In the genomic region with DNA sequence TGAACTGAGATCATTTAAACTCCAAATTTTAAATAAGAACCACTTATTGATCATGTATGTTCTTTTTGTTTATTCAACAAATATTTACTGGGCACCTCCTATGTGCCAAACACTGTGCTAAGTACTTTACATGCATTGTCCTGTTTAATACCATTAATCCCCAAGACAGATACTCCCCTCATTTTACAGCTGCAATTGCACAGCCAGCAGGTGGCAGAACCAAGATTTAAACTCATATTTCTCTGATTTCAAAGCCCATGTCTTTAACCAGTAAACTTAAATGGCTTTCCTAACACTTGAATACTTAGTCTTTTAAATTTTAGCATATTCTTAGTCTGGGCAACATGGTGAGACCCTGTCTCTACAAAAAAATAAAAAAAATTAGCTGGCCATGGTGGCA, we compare ENCODE assay signal across 8 cellular contexts. TPM values are rescaled to one million over a fixed set of nuclear protein-coding genes. Genes with fewer than 3 reads are reported as not detected.
DNase-seq lines count a peak whose midpoint lies in the region; ATAC-seq and TF ChIP-seq lines count a peak whose summit lies in the region.

No MANE protein-coding gene starts in this region.

- no peak overlapping the region for H3K9ac ChIP-seq in neural progenitor cell

- H3K9me3 Mint-ChIP-seq in activated T-cell treated with anti-CD3 and anti-CD28 coated beads, Interleukin-2, amount 50 U/mL, for 24 hours: no peaks in the 10 kb centered on the region
- no peaks in the 10 kb centered on the region for H3K9me3 Mint-ChIP-seq in neural progenitor cell

- no peak overlapping the region for H3K27ac Mint-ChIP-seq in activated T-cell treated with anti-CD3 and anti-CD28 coated beads, Interleukin-2, amount 50 U/mL, for 24 hours
- no peak overlapping the region for H3K27ac Mint-ChIP-seq in neural progenitor cell

- no peaks in the 10 kb centered on the region for H4K20me1 ChIP-seq in neural progenitor cell (ENCODE audit: low read depth)

- peak; percentile 43 for TF ChIP-seq CTCF in neural progenitor cell (IDR thresholded peaks at IDR 0.05)

- H2AFZ ChIP-seq in neural progenitor cell (replicated peaks): no peak overlapping the region

- H3K4me1 Mint-ChIP-seq in activated T-cell treated with anti-CD3 and anti-CD28 coated beads, Interleukin-2, amount 50 U/mL, for 24 hours (ENCODE audit: low read depth): no peaks in the 10 kb centered on the region
- H3K4me1 Mint-ChIP-seq in neural progenitor cell: no peaks in the 10 kb centered on the region

- H3K27me3 ChIP-seq in neural progenitor cell: no peaks in the 10 kb centered on the region
- no peaks in the 10 kb centered on the region for H3K27me3 ChIP-seq in H7 (ENCODE audit: control insufficient read depth, insufficient read depth, low read length)

- no peaks in the 10 kb centered on the region for H3K9me3 ChIP-seq in neural progenitor cell (ENCODE audit: low read depth)

- no peaks in the 10 kb centered on the region for H3K4me1 ChIP-seq in neural progenitor cell

- H3K4me3 ChIP-seq in neural progenitor cell (no peak overlapping the region), H7 (ENCODE audit: insufficient read depth, low read depth, low read length) (no peak overlapping the region)

- H3K4me3 Mint-ChIP-seq in activated T-cell treated with anti-CD3 and anti-CD28 coated beads, Interleukin-2, amount 50 U/mL, for 24 hours: no peak overlapping the region
- H3K4me3 Mint-ChIP-seq in neural progenitor cell: no peak overlapping the region

- H3K27me3 Mint-ChIP-seq in activated T-cell treated with anti-CD3 and anti-CD28 coated beads, Interleukin-2, amount 50 U/mL, for 24 hours: no peaks in the 10 kb centered on the region
- no peaks in the 10 kb centered on the region for H3K27me3 Mint-ChIP-seq in neural progenitor cell (ENCODE audit: insufficient read depth, low read depth)

- DNase-seq in activated T-cell treated with anti-CD3 and anti-CD28 coated beads for 1 hour (ENCODE audit: low read depth): peak; percentile 3
- no peak for DNase-seq in activated T-cell treated with anti-CD3 and anti-CD28 coated beads, Interleukin-2, amount 50 U/mL, for 24 hours
- DNase-seq in NCI-H524 treated with DMSO at 0.1 percent for 48 hours (lab: John Stamatoyannopoulos, UW): peak; percentile 18
- peak; percentile 13 for DNase-seq in central memory CD4-positive, alpha-beta T cell
- DNase-seq in neural progenitor cell (ENCODE audit: low spot score): peak; percentile 4
- DNase-seq in H7: no peak
- no peak for DNase-seq in epidermal melanocyte (ENCODE audit: insufficient read length, low spot score)

- no peaks in the 10 kb centered on the region for H3K36me3 ChIP-seq in neural progenitor cell
- no peaks in the 10 kb centered on the region; the same call in 1 of the 2 replicates for H3K36me3 ChIP-seq in H7 (replicated peaks; ENCODE audit: control insufficient read depth, insufficient read depth, low read length)

- H3K79me2 ChIP-seq in neural progenitor cell (ENCODE audit: low read depth): no peaks in the 10 kb centered on the region

- no peak overlapping the region for H3K4me2 ChIP-seq in neural progenitor cell

- no peak for ATAC-seq in HG03095 (IDR thresholded peaks at IDR 0.05; ENCODE audit: unreplicated experiment)

- H3K27ac ChIP-seq in neural progenitor cell: no peak overlapping the region

- no peaks in the 10 kb centered on the region for H3F3A ChIP-seq in neural progenitor cell (ENCODE audit: low read depth)

- peaks cover 9% of the 10 kb centered on the region for H3K36me3 Mint-ChIP-seq in activated T-cell treated with anti-CD3 and anti-CD28 coated beads, Interleukin-2, amount 50 U/mL, for 24 hours (ENCODE audit: low read depth)
- H3K36me3 Mint-ChIP-seq in neural progenitor cell: peaks cover 13% of the 10 kb centered on the region

RNA-seq across cellular contexts. Expression of gene KIAA1958, which starts 43.4 kb away (rescaled TPM):
- total RNA-seq in neural progenitor cell (ENCODE audit: low replicate concordance): 29.8 and 31.4 TPM in 2 replicates
- 14.2 and 17.6 TPM in 2 replicates for total RNA-seq in H7 (2014; rRNA removed; shearing (Covaris generic))

Comparison
In these comparisons a context has a peak if more than half of its experiments do, and no peak if none do; other contexts are left out.
1. DNase-seq: peak in activated T-cell treated with anti-CD3 and anti-CD28 coated beads for 1 hour (single experiment), NCI-H524 treated with DMSO at 0.1 percent for 48 hours (single experiment), central memory CD4-positive, alpha-beta T cell (single experiment) and neural progenitor cell (single experiment); none in activated T-cell treated with anti-CD3 and anti-CD28 coated beads, Interleukin-2, amount 50 U/mL, for 24 hours (single experiment), H7 (single experiment) and epidermal melanocyte (single experiment).